Comparison of ENCODE assay signal across 1 cellular context in genomic region chr14:20680843-20681347, GRCh38.
A peak's percentile ranks its signal among the peaks of the same experiment; 100 is the strongest.
TF ChIP-seq lines count a peak whose summit lies in the region.

No MANE protein-coding gene starts in this region.

TF ChIP-seq in K562, 482 proteins besides CTCF, POLR2A, EP300 and RAD21:
- TF ChIP-seq ZNF23 (CRISPR knock-in tag; IDR thresholded peaks at IDR 0.05) (no peak), HOMEZ (CRISPR knock-in tag; IDR thresholded peaks at IDR 0.05) (no peak), MAFK (IDR thresholded peaks at IDR 0.05; ENCODE audit: low read length) (peak; percentile 97)
TF ChIP-seq in K562: peak in this region for 1.
